ENCODE assay signal across 11 cellular contexts in the genomic region with DNA sequence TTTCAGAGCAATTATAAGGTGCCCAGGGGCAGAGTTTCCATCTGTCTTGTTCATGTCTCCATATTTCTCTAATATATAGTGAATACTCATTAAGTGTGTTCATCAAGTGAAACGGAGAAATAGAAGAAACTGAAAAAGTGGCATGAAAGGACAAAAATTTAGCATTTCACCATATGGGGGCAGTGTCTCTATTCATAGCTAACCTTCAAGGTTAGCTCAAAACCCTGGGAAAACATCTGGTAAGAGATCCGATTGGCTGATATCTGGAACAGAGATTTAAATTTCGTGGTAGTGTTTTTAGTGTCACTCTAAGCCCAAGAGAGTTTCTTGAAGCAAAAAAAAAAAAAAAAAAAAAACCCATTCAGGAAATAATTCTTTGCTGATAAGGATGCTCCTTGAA.
A peak's percentile ranks its signal among the peaks of the same experiment; 100 is the strongest.
DNase-seq lines count a peak whose midpoint lies in the region; ATAC-seq and TF ChIP-seq lines count a peak whose summit lies in the region.
"Had no signal": no experiment of that assay in that cellular context is flagged by ENCODE, and none has a peak within 500 bp of the region (broad histone marks: within the 10 kb centered on the region; RNA-seq: fewer than 3 reads in every experiment).

No MANE protein-coding gene starts in this region.

- TF ChIP-seq POLR2A in esophagus muscularis mucosa (IDR thresholded peaks at IDR 0.05; ENCODE audit: low read depth), result no peak

- POLR2A ChIA-PET in CD4-positive, alpha-beta memory T cell (lab: Charles Lee; ENCODE audit: partially characterized antibody), result interaction anchor here (0.8 to 1.4 kb wide), 5 partner anchors 262 to 344 kb away, joined by 3 to 7 read pairs (median 4); no protein-coding TSS in a partner anchor

- H2AFZ ChIP-seq in hepatocyte, result no peak overlapping the region

- 49% methylated on average over 3 of the region's 3 CpGs for WGBS in hepatocyte (ENCODE audit: low lambda C conversion rate, missing lambda C conversion rate)
- WGBS in esophagus muscularis mucosa, result 61% methylated on average over 3 of the region's 3 CpGs

- CTCF ChIA-PET in CD4-positive, alpha-beta memory T cell (lab: Charles Lee; ENCODE audit: partially characterized antibody), result interaction anchor here (0.7 to 1.3 kb wide), 7 partner anchors 57 to 735 kb away, joined by 3 to 6 read pairs (median 3); no protein-coding TSS in a partner anchor

- peak overlapping the region in 7 of 8 donors; percentile 54 to 76 (median 67) for H3K4me3 Mint-ChIP-seq in CD4-positive, alpha-beta memory T cell
- peak overlapping the region; percentile 69 for H3K4me3 Mint-ChIP-seq in T-helper 2 cell treated with Interferon-gamma antibody and Interleukin-4, amounts not matched to agents 5 μg/mL and 100 μg/mL, for 36 hours
- H3K4me3 Mint-ChIP-seq: nephron had no signal

- TF ChIP-seq EP300 in esophagus muscularis mucosa (IDR thresholded peaks at IDR 0.05), result no peak

- H3K9me3 Mint-ChIP-seq in CD4-positive, alpha-beta memory T cell, result no peaks in the 10 kb centered on the region
- no peaks in the 10 kb centered on the region for H3K9me3 Mint-ChIP-seq in T-helper 2 cell treated with Interferon-gamma antibody and Interleukin-4, amounts not matched to agents 5 μg/mL and 100 μg/mL, for 36 hours
- H3K9me3 Mint-ChIP-seq: nephron had no signal

- no peak for ATAC-seq in GM21786 (IDR thresholded peaks at IDR 0.05; ENCODE audit: unreplicated experiment)
- ATAC-seq in left colon, result no peak

- no peaks in the 10 kb centered on the region for H3K27me3 Mint-ChIP-seq in CD4-positive, alpha-beta memory T cell
- H3K27me3 Mint-ChIP-seq in T-helper 2 cell treated with Interferon-gamma antibody and Interleukin-4, amounts not matched to agents 5 μg/mL and 100 μg/mL, for 36 hours (ENCODE audit: low read depth), result no peaks in the 10 kb centered on the region

- intact Hi-C loops in CD4-positive, alpha-beta memory T cell (cut with micrococcal nuclease), result loop anchor here (2.0 kb wide), 1 partner anchor 337 kb away; no protein-coding TSS in a partner anchor
- intact Hi-C loops in left colon (cut with DNase I, micrococcal nuclease) (no loop called here), esophagus muscularis mucosa (cut with DNase I) (no loop called here)

- peak; percentile 47 for TF ChIP-seq CTCF in hepatocyte (IDR thresholded peaks at IDR 0.05; ENCODE audit: poor library complexity)
- no peak for TF ChIP-seq CTCF in esophagus muscularis mucosa (IDR thresholded peaks at IDR 0.05)

- peak in 1 of 5 donors; percentile 21 for DNase-seq in CD4-positive, alpha-beta memory T cell
- DNase-seq in H4 (ENCODE audit: low spot score) (peak; percentile 17), hepatocyte (ENCODE audit: low spot score) (peak; percentile 27), left colon (no peak), NCI-H1436 treated with DMSO at 0.1 percent for 48 hours (lab: John Stamatoyannopoulos, UW) (no peak), esophagus muscularis mucosa (ENCODE audit: extremely low spot score) (no peak)
- no peak for DNase-seq in T-helper 2 cell treated with Interferon-gamma antibody and Interleukin-4, amounts not matched to agents 5 μg/mL and 100 μg/mL, for 36 hours (ENCODE audit: low spot score)
- DNase-seq: NCI-H524 treated with DMSO at 0.1 percent for 48 hours had no signal

- no peaks in the 10 kb centered on the region for H3K36me3 ChIP-seq in CD4-positive, alpha-beta memory T cell (ENCODE audit: insufficient read depth, low read length)
- no peaks in the 10 kb centered on the region for H3K36me3 ChIP-seq in hepatocyte (replicated peaks; ENCODE audit: insufficient read depth, low read depth)
- H3K36me3 ChIP-seq in esophagus muscularis mucosa, result no peaks in the 10 kb centered on the region
- H3K36me3 ChIP-seq: thoracic aorta had no signal

- H3K27ac ChIP-seq in CD4-positive, alpha-beta memory T cell (ENCODE audit: low read depth, low read length), result no peak overlapping the region
- H3K27ac ChIP-seq in hepatocyte (no peak overlapping the region), esophagus muscularis mucosa (replicated peaks in 1 of 4) (no peak overlapping the region)
- H3K27ac ChIP-seq: thoracic aorta had no signal

- H3K36me3 Mint-ChIP-seq in CD4-positive, alpha-beta memory T cell, result no peaks in the 10 kb centered on the region
- H3K36me3 Mint-ChIP-seq in T-helper 2 cell treated with Interferon-gamma antibody and Interleukin-4, amounts not matched to agents 5 μg/mL and 100 μg/mL, for 36 hours (ENCODE audit: low read depth), result no peaks in the 10 kb centered on the region

- H3K4me3 ChIP-seq in CD4-positive, alpha-beta memory T cell (ENCODE audit: low read length in 2 of 2), result no peak overlapping the region
- H3K4me3 ChIP-seq in hepatocyte, result no peak overlapping the region
- no peak overlapping the region for H3K4me3 ChIP-seq in esophagus muscularis mucosa
- H3K4me3 ChIP-seq: thoracic aorta had no signal

- H3K4me1 Mint-ChIP-seq in CD4-positive, alpha-beta memory T cell, result peaks cover 1 to 7% (median 6%) of the 10 kb centered on the region in 4 donors
- H3K4me1 Mint-ChIP-seq in T-helper 2 cell treated with Interferon-gamma antibody and Interleukin-4, amounts not matched to agents 5 μg/mL and 100 μg/mL, for 36 hours (ENCODE audit: low read depth), result peaks cover 6% of the 10 kb centered on the region
- H3K4me1 Mint-ChIP-seq: nephron had no signal

- H4K20me1 ChIP-seq in hepatocyte (ENCODE audit: insufficient read depth, poor library complexity, severe bottlenecking), result no peaks in the 10 kb centered on the region

- peak overlapping the region in 3 of 7 donors; percentile 67 to 84 (median 70) for H3K27ac Mint-ChIP-seq in CD4-positive, alpha-beta memory T cell
- peak overlapping the region; percentile 31 for H3K27ac Mint-ChIP-seq in T-helper 2 cell treated with Interferon-gamma antibody and Interleukin-4, amounts not matched to agents 5 μg/mL and 100 μg/mL, for 36 hours
- H3K27ac Mint-ChIP-seq: nephron had no signal

- H3K4me1 ChIP-seq in CD4-positive, alpha-beta memory T cell (ENCODE audit: insufficient read depth, low read length), result no peaks in the 10 kb centered on the region
- no peaks in the 10 kb centered on the region for H3K4me1 ChIP-seq in hepatocyte (ENCODE audit: insufficient read depth)
- peaks cover 0 to 6% (median 3%) of the 10 kb centered on the region in 4 donors for H3K4me1 ChIP-seq in esophagus muscularis mucosa

- H3K27me3 ChIP-seq in CD4-positive, alpha-beta memory T cell (ENCODE audit: insufficient read depth, low read length), result no peaks in the 10 kb centered on the region
- H3K27me3 ChIP-seq in hepatocyte (peaks cover 3% of the 10 kb centered on the region), esophagus muscularis mucosa (no peaks in the 10 kb centered on the region)

- no peaks in the 10 kb centered on the region for H3K9me3 ChIP-seq in CD4-positive, alpha-beta memory T cell (ENCODE audit: control insufficient read depth in 1 of 2, low read length in 2 of 2)
- H3K9me3 ChIP-seq in hepatocyte (ENCODE audit: low read depth) (no peaks in the 10 kb centered on the region), esophagus muscularis mucosa (no peaks in the 10 kb centered on the region)
- H3K9me3 ChIP-seq: thoracic aorta had no signal

- no peak overlapping the region for H3K4me2 ChIP-seq in hepatocyte

- no peaks in the 10 kb centered on the region for H3K9me2 ChIP-seq in hepatocyte (replicated peaks; ENCODE audit: insufficient read depth)

- no peaks in the 10 kb centered on the region for H3K79me2 ChIP-seq in hepatocyte

Comparison
In these comparisons a context has a peak if more than half of its experiments do, and no peak if none do; other contexts are left out.
1. DNase-seq: peak in H4 (single experiment) and hepatocyte (single experiment); none in T-helper 2 cell treated with Interferon-gamma antibody and Interleukin-4, amounts not matched to agents 5 μg/mL and 100 μg/mL, for 36 hours (single experiment), left colon (0 of 2), NCI-H1436 treated with DMSO at 0.1 percent for 48 hours (single experiment) and esophagus muscularis mucosa (single experiment).